In genomic region chr9:86043999-86044398, GRCh38 we compare ENCODE assay signal across 16 cellular contexts. TPM values are rescaled to one million over a fixed set of nuclear protein-coding genes. Genes with fewer than 3 reads are reported as not detected.
DNase-seq lines count a peak whose midpoint lies in the region; ATAC-seq and TF ChIP-seq lines count a peak whose summit lies in the region.
"Had no signal": no experiment of that assay in that cellular context is flagged by ENCODE, and none has a peak within 500 bp of the region (broad histone marks: within the 10 kb centered on the region; RNA-seq: fewer than 3 reads in every experiment).

No MANE protein-coding gene starts in this region.

- H3K9ac ChIP-seq in H9 (ENCODE audit: extremely low read depth, insufficient read length, low read length): no peak overlapping the region
- no peak overlapping the region for H3K9ac ChIP-seq in OCI-LY3 (ENCODE audit: low read length)

- H3K27me3 ChIP-seq in A673 (replicated peaks; ENCODE audit: insufficient read depth, low read depth, low read length, poor library complexity): no peaks in the 10 kb centered on the region
- H3K27me3 ChIP-seq in H9 (ENCODE audit: insufficient read depth, low read length): no peaks in the 10 kb centered on the region
- no peaks in the 10 kb centered on the region for H3K27me3 ChIP-seq in OCI-LY3 (ENCODE audit: low read depth, low read length)
- H3K27me3 ChIP-seq: SJCRH30, spleen had no signal

- H3K36me3 ChIP-seq in A673 (ENCODE audit: insufficient read depth, low read length, poor library complexity, severe bottlenecking) (no peaks in the 10 kb centered on the region), OCI-LY3 (replicated peaks; ENCODE audit: low read depth, low read length) (no peaks in the 10 kb centered on the region)

- no peak overlapping the region for H4K91ac ChIP-seq in H9 (ENCODE audit: insufficient read length, low read depth, low read length)

- H2BK12ac ChIP-seq in H9 (ENCODE audit: insufficient read length, low read depth, low read length): no peak overlapping the region

- BruUV-seq in A673 (replicated peaks; lab: Mats Ljungman, UMichigan): no TSS peak

- H3K4me1 ChIP-seq in A673 (ENCODE audit: insufficient read depth, low read length, poor library complexity, severe bottlenecking) (no peaks in the 10 kb centered on the region), H9 (ENCODE audit: insufficient read depth, low read length) (no peaks in the 10 kb centered on the region), OCI-LY3 (ENCODE audit: low read length) (no peaks in the 10 kb centered on the region)

- no peak overlapping the region for H3K18ac ChIP-seq in H9 (ENCODE audit: insufficient read length, low read depth, low read length)

- CTCF ChIA-PET in A673 (lab: Charles Lee): interaction anchor here (0.6 kb wide), 1 partner anchor 95 kb away, joined by 4 read pairs; no protein-coding TSS in a partner anchor

- ATAC-seq in GM18861 (IDR thresholded peaks at IDR 0.05; ENCODE audit: unreplicated experiment) (no peak), HG02642 (IDR thresholded peaks at IDR 0.05; ENCODE audit: poor library complexity, unreplicated experiment) (no peak)
- ATAC-seq: K562; stimulated activated naive CD8-positive, alpha-beta T cell treated with anti-CD3 and anti-CD28 coated beads, Interleukin-15, amount 100 ng/mL, for 72 hours had no signal

- no peak overlapping the region for H3K23ac ChIP-seq in H9 (ENCODE audit: insufficient read length, low read depth, low read length)

- no peak overlapping the region for H3K27ac Mint-ChIP-seq in H9
- H3K27ac Mint-ChIP-seq: activated naive CD4-positive, alpha-beta T cell treated with anti-CD3 and anti-CD28 coated beads, Interleukin-2, amount 50 U/mL, for 24 hours; stimulated activated naive CD8-positive, alpha-beta T cell treated with anti-CD3 and anti-CD28 coated beads, Interleukin-15, amount 100 ng/mL, for 72 hours had no signal

- H2AFZ ChIP-seq in H9 (ENCODE audit: low read length) (no peak overlapping the region), OCI-LY3 (ENCODE audit: low read depth, low read length) (no peak overlapping the region)

- no peak overlapping the region for H3K4me3 Mint-ChIP-seq in H9
- H3K4me3 Mint-ChIP-seq: activated naive CD4-positive, alpha-beta T cell treated with anti-CD3 and anti-CD28 coated beads, Interleukin-2, amount 50 U/mL, for 24 hours; stimulated activated naive CD8-positive, alpha-beta T cell treated with anti-CD3 and anti-CD28 coated beads, Interleukin-15, amount 100 ng/mL, for 72 hours had no signal

- peak; percentile 53 for DNase-seq in A673 (ENCODE audit: low spot score)
- no peak for DNase-seq in H9
- DNase-seq in erythroblast (lab: John Stamatoyannopoulos, UW): peak; percentile 26 to 32
- DNase-seq in NCI-H510A (lab: John Stamatoyannopoulos, UW): no peak
- no peak for DNase-seq in activated CD4-positive, alpha-beta T cell treated with anti-CD3 and anti-CD28 coated beads for 1 hour
- DNase-seq: activated CD8-positive, alpha-beta memory T cell treated with anti-CD3 and anti-CD28 coated beads, Interleukin-2, amount 50 U/mL, for 4 hours; NCI-H2107; occipital lobe; SJCRH30; spleen; stimulated activated naive CD8-positive, alpha-beta T cell treated with anti-CD3 and anti-CD28 coated beads, Interleukin-15, amount 100 ng/mL, for 72 hours had no signal

- H2BK5ac ChIP-seq in H9 (ENCODE audit: insufficient read length, low read length): no peak overlapping the region

- H2BK20ac ChIP-seq in H9 (ENCODE audit: low read depth, low read length, poor library complexity, severe bottlenecking): no peak overlapping the region

- H3K27me3 Mint-ChIP-seq in H9 (ENCODE audit: low read depth): no peaks in the 10 kb centered on the region
- H3K27me3 Mint-ChIP-seq: activated naive CD4-positive, alpha-beta T cell treated with anti-CD3 and anti-CD28 coated beads, Interleukin-2, amount 50 U/mL, for 24 hours; stimulated activated naive CD8-positive, alpha-beta T cell treated with anti-CD3 and anti-CD28 coated beads, Interleukin-15, amount 100 ng/mL, for 72 hours had no signal

- H3K56ac ChIP-seq in H9 (ENCODE audit: insufficient read length, low read depth, low read length): no peak overlapping the region

- H3T11ph ChIP-seq in H9 (ENCODE audit: low read length): no peak overlapping the region

- no peaks in the 10 kb centered on the region for H3K79me2 ChIP-seq in H9 (ENCODE audit: insufficient read depth, low read length)
- H3K79me2 ChIP-seq in OCI-LY3 (ENCODE audit: low read length): no peaks in the 10 kb centered on the region

- H4K8ac ChIP-seq in H9 (replicated peaks; ENCODE audit: insufficient read length, low read depth, low read length): no peak overlapping the region

- H2BK15ac ChIP-seq in H9 (ENCODE audit: low read depth, low read length): no peak overlapping the region

- TF ChIP-seq CTCF in A673 (conservative IDR thresholded peaks at IDR 0.05; ENCODE audit: low read depth, low read length) (peak; percentile 60), H9 (conservative IDR thresholded peaks at IDR 0.05) (peak; percentile 57), OCI-LY3 (IDR thresholded peaks at IDR 0.05; ENCODE audit: low read depth, low read length) (peak; percentile 48)

- H3K9me3 ChIP-seq in A673 (ENCODE audit: low read depth, low read length, poor library complexity, severe bottlenecking) (no peaks in the 10 kb centered on the region), H9 (ENCODE audit: control insufficient read depth, low read depth, low read length) (no peaks in the 10 kb centered on the region), OCI-LY3 (ENCODE audit: insufficient read depth, low read length) (no peaks in the 10 kb centered on the region)
- H3K9me3 ChIP-seq: SJCRH30, spleen had no signal

- no peak overlapping the region for H3K4me2 ChIP-seq in H9 (ENCODE audit: insufficient read depth, insufficient read length, low read length)
- no peak overlapping the region for H3K4me2 ChIP-seq in OCI-LY3 (ENCODE audit: low read length)

- no peak overlapping the region for H3K27ac ChIP-seq in A673 (ENCODE audit: low read depth, low read length, poor library complexity, severe bottlenecking)
- no peak overlapping the region for H3K27ac ChIP-seq in H9 (ENCODE audit: insufficient read length, low read depth, low read length)
- no peak overlapping the region for H3K27ac ChIP-seq in OCI-LY3 (ENCODE audit: low read length)
- H3K27ac ChIP-seq: SJCRH30, spleen had no signal

- TF ChIP-seq POLR2A in erythroblast (IDR thresholded peaks at IDR 0.05; ENCODE audit: low read length): no peak

- no peaks in the 10 kb centered on the region for H3K79me1 ChIP-seq in H9 (ENCODE audit: insufficient read depth, low read depth, low read length, poor library complexity, severe bottlenecking)

- no peaks in the 10 kb centered on the region for H3K4me1 Mint-ChIP-seq in H9
- H3K4me1 Mint-ChIP-seq: activated naive CD4-positive, alpha-beta T cell treated with anti-CD3 and anti-CD28 coated beads, Interleukin-2, amount 50 U/mL, for 24 hours; stimulated activated naive CD8-positive, alpha-beta T cell treated with anti-CD3 and anti-CD28 coated beads, Interleukin-15, amount 100 ng/mL, for 72 hours had no signal

- H3K4ac ChIP-seq in H9 (ENCODE audit: low read depth, low read length): no peak overlapping the region

- no CpG with 5 or more reads among the region's 4 CpGs for WGBS in H9 (ENCODE audit: extremely low coverage, insufficient read length, low lambda C conversion rate)

- H3K23me2 ChIP-seq in H9 (ENCODE audit: insufficient read length, low read depth, low read length, poor library complexity, severe bottlenecking): no peaks in the 10 kb centered on the region

- no peak overlapping the region for H4K5ac ChIP-seq in H9 (ENCODE audit: insufficient read length, low read depth, low read length)

- no peaks in the 10 kb centered on the region; a peak in 1 of 5 replicates for H3K9me3 Mint-ChIP-seq in H9
- H3K9me3 Mint-ChIP-seq: activated naive CD4-positive, alpha-beta T cell treated with anti-CD3 and anti-CD28 coated beads, Interleukin-2, amount 50 U/mL, for 24 hours; stimulated activated naive CD8-positive, alpha-beta T cell treated with anti-CD3 and anti-CD28 coated beads, Interleukin-15, amount 100 ng/mL, for 72 hours had no signal

- H3K4me3 ChIP-seq in A673 (ENCODE audit: low read depth, low read length, poor library complexity, severe bottlenecking) (no peak overlapping the region), OCI-LY3 (ENCODE audit: low read length) (no peak overlapping the region)
- H3K4me3 ChIP-seq: K562, SJCRH30, spleen had no signal

- H4K20me1 ChIP-seq in H9 (ENCODE audit: control insufficient read depth, insufficient read depth, insufficient read length) (no peaks in the 10 kb centered on the region), OCI-LY3 (ENCODE audit: insufficient read depth, low read length) (no peaks in the 10 kb centered on the region)

- H3K14ac ChIP-seq in H9 (ENCODE audit: insufficient read depth, low read length): no peak overlapping the region

- no peak overlapping the region for H2AK5ac ChIP-seq in H9 (ENCODE audit: insufficient read length, low read length)

- POLR2A ChIA-PET in A673 (lab: Charles Lee; ENCODE audit: low non-redundant PET): no interaction called here

- intact Hi-C loops in A673 (cut with micrococcal nuclease; ENCODE audit: unreplicated experiment): no loop called here

- H3K36me3 Mint-ChIP-seq in H9 (ENCODE audit: insufficient read depth in 1 of 3, low read depth in 3 of 3): peaks cover 8 to 19% (median 15%) of the 10 kb centered on the region in 3 experiments; a peak in 6 of 7 replicates
- H3K36me3 Mint-ChIP-seq: activated naive CD4-positive, alpha-beta T cell treated with anti-CD3 and anti-CD28 coated beads, Interleukin-2, amount 50 U/mL, for 24 hours had no signal

- H2BK120ac ChIP-seq in H9 (ENCODE audit: low read depth, low read length, poor library complexity, severe bottlenecking): no peak overlapping the region

RNA-seq across cellular contexts. Expression of gene GOLM1, which starts 55.4 kb away (rescaled TPM):
- 84.2 and 86.1 TPM in 2 replicates for total RNA-seq in A673 (2021)
- total RNA-seq in H9 (2021): 71.0 and 71.6 TPM in 2 replicates

Comparison
In these comparisons a context has a peak if more than half of its experiments do, and no peak if none do; other contexts are left out.
1. DNase-seq: peak in A673 (single experiment) and erythroblast (2 of 2); none in H9 (single experiment), NCI-H510A (single experiment) and activated CD4-positive, alpha-beta T cell treated with anti-CD3 and anti-CD28 coated beads for 1 hour (single experiment).
2. Peak in every context shown above with its lines, with median percentiles within 50 percentile points of each other: CTCF ChIP-seq.